In the genomic region with DNA sequence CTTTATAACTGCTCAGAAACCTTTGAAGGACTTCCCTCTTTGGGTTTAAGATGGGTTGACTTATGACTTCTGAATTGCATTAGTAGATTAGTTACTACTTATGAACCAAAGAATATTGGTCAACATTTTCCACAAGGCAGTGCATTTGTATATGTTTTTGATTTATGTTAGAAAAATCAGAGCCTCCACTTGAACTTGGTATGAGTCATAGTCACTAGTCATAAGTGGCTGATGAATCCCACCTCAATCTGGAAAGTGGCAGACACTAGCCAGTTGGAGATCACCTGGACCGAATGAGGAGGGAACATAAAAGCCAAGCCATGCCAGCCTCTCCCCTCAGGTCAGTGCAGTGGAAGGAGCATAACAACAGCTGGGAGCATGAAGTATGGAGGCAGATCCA, we compare ENCODE assay signal across 1 cellular context.
TF ChIP-seq lines count a peak whose summit lies in the region.

No MANE protein-coding gene starts in this region.

TF ChIP-seq in GM12878, 131 proteins besides CTCF, POLR2A, EP300 and RAD21:
- no peak for TF ChIP-seq KLF5 (IDR thresholded peaks at IDR 0.05; ENCODE audit: partially characterized antibody)
- TF ChIP-seq FOS (IDR thresholded peaks at IDR 0.05; ENCODE audit: borderline replicate concordance, extremely low read depth, insufficient read length), result no peak
- TF ChIP-seq CHD4 (IDR thresholded peaks at IDR 0.05), result no peak
- TF ChIP-seq MEF2A (IDR thresholded peaks at IDR 0.05; ENCODE audit: insufficient read depth, low read depth, low read length), result no peak
- no peak for TF ChIP-seq EZH2 (IDR thresholded peaks at IDR 0.05; ENCODE audit: borderline replicate concordance, control insufficient read depth, low read depth, low read length)
- no peak for TF ChIP-seq EED (IDR thresholded peaks at IDR 0.05; ENCODE audit: low read depth)
- no peak for TF ChIP-seq HDGF (IDR thresholded peaks at IDR 0.05)
- TF ChIP-seq NFIC (IDR thresholded peaks at IDR 0.05; ENCODE audit: low read depth, low read length), result no peak
- TF ChIP-seq, protein P1, sequence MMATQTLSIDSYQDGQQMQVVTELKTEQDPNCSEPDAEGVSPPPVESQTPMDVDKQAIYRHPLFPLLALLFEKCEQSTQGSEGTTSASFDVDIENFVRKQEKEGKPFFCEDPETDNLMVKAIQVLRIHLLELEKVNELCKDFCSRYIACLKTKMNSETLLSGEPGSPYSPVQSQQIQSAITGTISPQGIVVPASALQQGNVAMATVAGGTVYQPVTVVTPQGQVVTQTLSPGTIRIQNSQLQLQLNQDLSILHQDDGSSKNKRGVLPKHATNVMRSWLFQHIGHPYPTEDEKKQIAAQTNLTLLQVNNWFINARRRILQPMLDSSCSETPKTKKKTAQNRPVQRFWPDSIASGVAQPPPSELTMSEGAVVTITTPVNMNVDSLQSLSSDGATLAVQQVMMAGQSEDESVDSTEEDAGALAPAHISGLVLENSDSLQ (IDR thresholded peaks at IDR 0.05), result no peak
